8 cellular contexts compared by ENCODE assay signal in genomic region chr11:130023204-130023603, GRCh38. TPM values are rescaled to one million over a fixed set of nuclear protein-coding genes. Genes with fewer than 3 reads are reported as not detected.
A peak's percentile ranks its signal among the peaks of the same experiment; 100 is the strongest.
DNase-seq lines count a peak whose midpoint lies in the region; ATAC-seq, FAIRE-seq and TF ChIP-seq lines count a peak whose summit lies in the region.

No MANE protein-coding gene starts in this region.

- H3K27ac Mint-ChIP-seq in CD4-positive, alpha-beta memory T cell = no peak overlapping the region

- ATAC-seq in GM19463 (IDR thresholded peaks at IDR 0.05; ENCODE audit: unreplicated experiment) = peak; percentile 96
- ATAC-seq in HG03442 (IDR thresholded peaks at IDR 0.05; ENCODE audit: unreplicated experiment) = peak; percentile 96

- POLR2A ChIA-PET in CD4-positive, alpha-beta memory T cell (lab: Charles Lee; ENCODE audit: partially characterized antibody) = interaction anchor here (1.5 kb wide), 1 partner anchor 19 kb away, joined by 3 read pairs; no protein-coding TSS in a partner anchor

- TF ChIP-seq CTCF in AG10803 (conservative IDR thresholded peaks at IDR 0.05; ENCODE audit: low read length) = no peak
- TF ChIP-seq CTCF in bronchial epithelial cell (IDR thresholded peaks at IDR 0.05; ENCODE audit: insufficient read depth, low read length, severe bottlenecking) = no peak
- TF ChIP-seq CTCF in lower leg skin (IDR thresholded peaks at IDR 0.05) = no peak

- H3K36me3 ChIP-seq in bronchial epithelial cell (ENCODE audit: control insufficient read depth, insufficient read depth, low read length) = no peaks in the 10 kb centered on the region
- H3K36me3 ChIP-seq in CD4-positive, alpha-beta memory T cell (ENCODE audit: insufficient read depth, low read length) = no peaks in the 10 kb centered on the region

- H3K9me3 Mint-ChIP-seq in CD4-positive, alpha-beta memory T cell = peaks cover 0 to 3% (median 0%) of the 10 kb centered on the region in 8 donors

- CTCF ChIA-PET in CD4-positive, alpha-beta memory T cell (lab: Charles Lee; ENCODE audit: partially characterized antibody) = no interaction called here

- peaks cover 0 to 1% (median 0%) of the 10 kb centered on the region in 4 donors for H3K4me1 Mint-ChIP-seq in CD4-positive, alpha-beta memory T cell

- FAIRE-seq in bronchial epithelial cell (lab: Jason Lieb, UNC) = no peak

- H3K27me3 ChIP-seq in bronchial epithelial cell (ENCODE audit: control insufficient read depth, insufficient read depth, low read length) = no peaks in the 10 kb centered on the region
- H3K27me3 ChIP-seq in CD4-positive, alpha-beta memory T cell (ENCODE audit: insufficient read depth, low read length) = no peaks in the 10 kb centered on the region

- no peaks in the 10 kb centered on the region for H3K9me3 ChIP-seq in CD4-positive, alpha-beta memory T cell (ENCODE audit: control insufficient read depth in 1 of 2, low read length in 2 of 2)

- DNase-seq in AG10803 (ENCODE audit: low read depth) (peak; percentile 83), bronchial epithelial cell (ENCODE audit: low read depth) (peak; percentile 80), superior temporal gyrus (ENCODE audit: extremely low spot score) (no peak), GF-D8 (lab: John Stamatoyannopoulos, UW) (no peak), lower leg skin (ENCODE audit: low spot score in 2 of 2) (no peak)
- DNase-seq in CD4-positive, alpha-beta memory T cell = no peak

- no peak overlapping the region for H3K4me3 Mint-ChIP-seq in CD4-positive, alpha-beta memory T cell

- H3K4me1 ChIP-seq in CD4-positive, alpha-beta memory T cell (ENCODE audit: insufficient read depth, low read length) = no peaks in the 10 kb centered on the region

- intact Hi-C loops in CD4-positive, alpha-beta memory T cell (cut with micrococcal nuclease) = no loop called here
- intact Hi-C loops in lower leg skin (cut with DNase I; ENCODE audit: low total_unique reads) = no loop called here

- WGBS in lower leg skin, 2 donors = 31 to 37% methylated on average over 2 of the region's 2 CpGs

- no peak overlapping the region for H3K27ac ChIP-seq in CD4-positive, alpha-beta memory T cell (ENCODE audit: low read depth, low read length)

- H3K4me3 ChIP-seq in AG10803 (ENCODE audit: low read length) = no peak overlapping the region
- H3K4me3 ChIP-seq in bronchial epithelial cell (ENCODE audit: low read depth, low read length) = no peak overlapping the region
- no peak overlapping the region for H3K4me3 ChIP-seq in CD4-positive, alpha-beta memory T cell (ENCODE audit: low read length in 2 of 2)
- no peak overlapping the region for H3K4me3 ChIP-seq in lower leg skin (ENCODE audit: low read depth, poor library complexity, severe bottlenecking)

- peaks cover 0 to 1% of the 10 kb centered on the region in 2 donors for H3K27me3 Mint-ChIP-seq in CD4-positive, alpha-beta memory T cell

- no peak for TF ChIP-seq POLR2A in lower leg skin (IDR thresholded peaks at IDR 0.05)

- H3K36me3 Mint-ChIP-seq in CD4-positive, alpha-beta memory T cell = no peaks in the 10 kb centered on the region

RNA-seq across cellular contexts. Expression of gene PRDM10, which starts 20.6 kb away (rescaled TPM):
- total RNA-seq in bronchial epithelial cell (4.4 and 4.7 TPM in 2 replicates), lower leg skin (10 to 100 TPM in 2 of 4 donors, 1 to 10 TPM in 2; 6.7 to 13.0 (median 9.1) TPM)
- 10 to 100 TPM; 11.5 to 13.0 TPM for total RNA-seq in CD4-positive, alpha-beta memory T cell
- 1 to 10 TPM; 1.3 to 4.2 TPM for polyA plus RNA-seq in CD4-positive, alpha-beta memory T cell

RNA-seq across cellular contexts. Expression of gene APLP2, which starts 46.5 kb away (rescaled TPM):
- 504 and 567 TPM in 2 replicates for total RNA-seq in bronchial epithelial cell
- total RNA-seq in CD4-positive, alpha-beta memory T cell = 10 to 100 TPM; 58.7 to 65.3 TPM
- 10 to 100 TPM; 33.0 to 42.0 TPM for polyA plus RNA-seq in CD4-positive, alpha-beta memory T cell
- 100 to 1,000 TPM; 125 to 226 (median 158) TPM for total RNA-seq in lower leg skin

Comparison
In these comparisons a context has a peak if more than half of its experiments do, and no peak if none do; other contexts are left out.
1. DNase-seq: peak in AG10803 (single experiment) and bronchial epithelial cell (single experiment); none in superior temporal gyrus (single experiment), CD4-positive, alpha-beta memory T cell (0 of 5), GF-D8 (single experiment) and lower leg skin (0 of 2).